Comparison of ENCODE assay signal across 23 cellular contexts in genomic region chr7:132901241-132901640, GRCh38.
"Had no signal": no experiment of that assay in that cellular context is flagged by ENCODE, and none has a peak within 500 bp of the region (broad histone marks: within the 10 kb centered on the region; RNA-seq: fewer than 3 reads in every experiment).

No MANE protein-coding gene starts in this region.

- H3K4me1 Mint-ChIP-seq: memory B cell; naive B cell; nephron; stimulated activated memory B cell treated with anti-CD40 and anti-IgM and Interleukin-4, amounts not matched to agents 10 μg/mL and 1 μg/mL and 100 μg/mL, for 72 hours had no signal

- H3K4me3 ChIP-seq: dorsolateral prefrontal cortex, gastrocnemius medialis, heart right ventricle, left ventricle myocardium inferior, lower lobe of right lung, spleen, tibial artery had no signal

- H3K27me3 ChIP-seq: dorsolateral prefrontal cortex, gastrocnemius medialis, heart right ventricle, neutrophil, spleen, tibial artery had no signal

- ATAC-seq: esophagus mucosa; gastrocnemius medialis; heart right ventricle; left cardiac atrium; lower lobe of right lung; sciatic nerve; stimulated activated memory B cell treated with anti-CD40 and anti-IgM and Interleukin-4, amounts not matched to agents 10 μg/mL and 1 μg/mL and 100 μg/mL, for 72 hours had no signal

- H3K4me3 Mint-ChIP-seq: memory B cell; nephron; stimulated activated memory B cell treated with anti-CD40 and anti-IgM and Interleukin-4, amounts not matched to agents 10 μg/mL and 1 μg/mL and 100 μg/mL, for 72 hours; stimulated activated naive CD8-positive, alpha-beta T cell treated with anti-CD3 and anti-CD28 coated beads, Interleukin-15, Interleukin-2, amounts not matched to agents 100 ng/mL and 50 ng/mL, for 24 hours had no signal

- H3K9me3 ChIP-seq: gastrocnemius medialis, lower lobe of right lung, neutrophil, tibial artery had no signal

- H3K9me3 Mint-ChIP-seq: stimulated activated memory B cell treated with anti-CD40 and anti-IgM and Interleukin-4, amounts not matched to agents 10 μg/mL and 1 μg/mL and 100 μg/mL, for 72 hours had no signal

- H3K27ac Mint-ChIP-seq: memory B cell; nephron; stimulated activated memory B cell treated with anti-CD40 and anti-IgM and Interleukin-4, amounts not matched to agents 10 μg/mL and 1 μg/mL and 100 μg/mL, for 72 hours had no signal

- H3K27me3 Mint-ChIP-seq: memory B cell; naive B cell; stimulated activated memory B cell treated with anti-CD40 and anti-IgM and Interleukin-4, amounts not matched to agents 10 μg/mL and 1 μg/mL and 100 μg/mL, for 72 hours; stimulated activated naive CD8-positive, alpha-beta T cell treated with anti-CD3 and anti-CD28 coated beads, Interleukin-15, Interleukin-2, amounts not matched to agents 100 ng/mL and 50 ng/mL, for 24 hours had no signal

- DNase-seq: cortex of kidney; dorsolateral prefrontal cortex; effector CD8-positive, alpha-beta T cell; gastrocnemius medialis; heart right ventricle; hypothalamus; left cardiac atrium; left ventricle myocardium inferior; lower lobe of right lung; midbrain; naive B cell; spleen; stimulated activated CD4-positive, alpha-beta T cell treated with anti-CD3 and anti-CD28 coated beads, Interleukin-15, amount 100 ng/mL, for 24 hours; stimulated activated CD4-positive, alpha-beta T cell treated with anti-CD3 and anti-CD28 coated beads, Interleukin-1b, Interleukin-23, amount 100 ng/mL, for 48 hours; stimulated activated CD4-positive, alpha-beta T cell treated with anti-CD3 and anti-CD28 coated beads, Interleukin-4, amount 100 ng/mL, for 24 hours; tibial artery had no signal

- H3K4me1 ChIP-seq: gastrocnemius medialis, heart right ventricle, left ventricle myocardium inferior, lower lobe of right lung, tibial artery had no signal

- H3K36me3 ChIP-seq: gastrocnemius medialis, left ventricle myocardium inferior, neutrophil had no signal

- H3K27ac ChIP-seq: dorsolateral prefrontal cortex, gastrocnemius medialis, heart right ventricle, left ventricle myocardium inferior, lower lobe of right lung, neutrophil, spleen, tibial artery had no signal
